In genomic region chr12:28223853-28224252, GRCh38 we compare ENCODE assay signal across 16 cellular contexts. TPM values are rescaled to one million over a fixed set of nuclear protein-coding genes. Genes with fewer than 3 reads are reported as not detected.
A peak's percentile ranks its signal among the peaks of the same experiment; 100 is the strongest.
DNase-seq lines count a peak whose midpoint lies in the region; ATAC-seq and TF ChIP-seq lines count a peak whose summit lies in the region.
"Had no signal": no experiment of that assay in that cellular context is flagged by ENCODE, and none has a peak within 500 bp of the region (broad histone marks: within the 10 kb centered on the region; RNA-seq: fewer than 3 reads in every experiment).

No MANE protein-coding gene starts in this region.

- POLR2A ChIA-PET in WTC11 (lab: Charles Lee) (no interaction called here), T-cell (lab: Charles Lee) (interaction anchor here in 1 of 2 donors (0.7 kb wide), 1 partner anchor 24 kb away, joined by 3 read pairs; no protein-coding TSS in a partner anchor)

- H3K4me1 Mint-ChIP-seq in activated T-cell treated with anti-CD3 and anti-CD28 coated beads, Interleukin-2, amount 50 U/mL, for 4 hours (ENCODE audit: low read depth), result peaks cover 52% of the 10 kb centered on the region
- peaks cover 28% of the 10 kb centered on the region for H3K4me1 Mint-ChIP-seq in WTC11
- peaks cover 53% of the 10 kb centered on the region for H3K4me1 Mint-ChIP-seq in stimulated activated effector memory CD8-positive, alpha-beta T cell treated with anti-CD3 and anti-CD28 coated beads, Interleukin-12 subunit alpha, Interleukin-12 subunit beta, amount 100 ng/mL, for 72 hours
- peaks cover 58 to 71% (median 63%) of the 10 kb centered on the region in 3 donors for H3K4me1 Mint-ChIP-seq in T-cell

- DNase-seq in activated T-cell treated with anti-CD3 and anti-CD28 coated beads, Interleukin-2, amount 50 U/mL, for 4 hours, result no peak
- DNase-seq in activated T-cell treated with anti-CD3 and anti-CD28 coated beads for 4 hours, result no peak
- no peak for DNase-seq in WTC11 (ENCODE audit: low spot score)
- no peak for DNase-seq in stimulated activated effector memory CD8-positive, alpha-beta T cell treated with anti-CD3 and anti-CD28 coated beads, Interleukin-12 subunit alpha, Interleukin-12 subunit beta, amount 100 ng/mL, for 72 hours (ENCODE audit: low spot score in 2 of 2)
- no peak for DNase-seq in GM19238 (ENCODE audit: insufficient read length, low spot score)
- no peak for DNase-seq in T-cell
- DNase-seq in NCI-H748 treated with DMSO at 0.1 percent for 48 hours (lab: John Stamatoyannopoulos, UW), result no peak
- DNase-seq: activated naive CD4-positive, alpha-beta T cell treated with anti-CD3 and anti-CD28 coated beads, Interleukin-2, amount 50 U/mL, for 16 hours; head of caudate nucleus; Kasumi-1; mammary epithelial cell; NCI-H146; NCI-H2227 treated with DMSO at 0.1 percent for 48 hours; SW 1271; WERI-Rb-1 had no signal

- peak overlapping the region; percentile 33; the same call in 1 of the 2 replicates for H3K27ac Mint-ChIP-seq in WTC11
- no peak overlapping the region for H3K27ac Mint-ChIP-seq in stimulated activated effector memory CD8-positive, alpha-beta T cell treated with anti-CD3 and anti-CD28 coated beads, Interleukin-12 subunit alpha, Interleukin-12 subunit beta, amount 100 ng/mL, for 72 hours
- no peak overlapping the region for H3K27ac Mint-ChIP-seq in T-cell

- no peaks in the 10 kb centered on the region for H3K9me3 Mint-ChIP-seq in activated T-cell treated with anti-CD3 and anti-CD28 coated beads, Interleukin-2, amount 50 U/mL, for 4 hours
- H3K9me3 Mint-ChIP-seq in WTC11 (peaks cover 12% of the 10 kb centered on the region), T-cell (peaks cover 0 to 7% (median 5%) of the 10 kb centered on the region in 3 donors)
- peaks cover 6% of the 10 kb centered on the region for H3K9me3 Mint-ChIP-seq in stimulated activated effector memory CD8-positive, alpha-beta T cell treated with anti-CD3 and anti-CD28 coated beads, Interleukin-12 subunit alpha, Interleukin-12 subunit beta, amount 100 ng/mL, for 72 hours

- H3K4me3 Mint-ChIP-seq in activated T-cell treated with anti-CD3 and anti-CD28 coated beads, Interleukin-2, amount 50 U/mL, for 4 hours, result peak overlapping the region; percentile 47
- H3K4me3 Mint-ChIP-seq in WTC11, result no peak overlapping the region
- H3K4me3 Mint-ChIP-seq in stimulated activated effector memory CD8-positive, alpha-beta T cell treated with anti-CD3 and anti-CD28 coated beads, Interleukin-12 subunit alpha, Interleukin-12 subunit beta, amount 100 ng/mL, for 72 hours, result peak overlapping the region; percentile 33
- H3K4me3 Mint-ChIP-seq in T-cell, result peak overlapping the region in 1 of 3 donors; percentile 61

- no peak for ATAC-seq in activated T-cell treated with anti-CD3 and anti-CD28 coated beads, Interleukin-2, amount 50 U/mL, for 4 hours
- ATAC-seq in GM21786 (IDR thresholded peaks at IDR 0.05; ENCODE audit: unreplicated experiment) (peak; percentile 5), WTC11 (no peak), T-cell (replicated peaks in 1 of 4) (no peak)
- peak; percentile 36 for ATAC-seq in stimulated activated effector memory CD8-positive, alpha-beta T cell treated with anti-CD3 and anti-CD28 coated beads, Interleukin-12 subunit alpha, Interleukin-12 subunit beta, amount 100 ng/mL, for 72 hours

- TF ChIP-seq CTCF in WTC11 (IDR thresholded peaks at IDR 0.05), result no peak

- no peaks in the 10 kb centered on the region for H3K27me3 Mint-ChIP-seq in activated T-cell treated with anti-CD3 and anti-CD28 coated beads, Interleukin-2, amount 50 U/mL, for 4 hours (ENCODE audit: low read depth)
- H3K27me3 Mint-ChIP-seq in WTC11 (ENCODE audit: low read depth) (no peaks in the 10 kb centered on the region), T-cell (no peaks in the 10 kb centered on the region)

- peaks cover 19% of the 10 kb centered on the region for H3K36me3 Mint-ChIP-seq in activated T-cell treated with anti-CD3 and anti-CD28 coated beads, Interleukin-2, amount 50 U/mL, for 4 hours (ENCODE audit: insufficient read depth)
- H3K36me3 Mint-ChIP-seq in WTC11, result peaks cover 8% of the 10 kb centered on the region
- H3K36me3 Mint-ChIP-seq in stimulated activated effector memory CD8-positive, alpha-beta T cell treated with anti-CD3 and anti-CD28 coated beads, Interleukin-12 subunit alpha, Interleukin-12 subunit beta, amount 100 ng/mL, for 72 hours, result no peaks in the 10 kb centered on the region
- peaks cover 24% of the 10 kb centered on the region for H3K36me3 Mint-ChIP-seq in T-cell

- CTCF ChIA-PET in WTC11 (lab: Charles Lee), result no interaction called here
- CTCF ChIA-PET in T-cell (lab: Charles Lee), result no interaction called here

TF ChIP-seq in WTC11, 78 proteins besides CTCF, POLR2A, EP300 and RAD21:
- no peak for TF ChIP-seq ATF6 (CRISPR knock-in tag; IDR thresholded peaks at IDR 0.05)

RNA-seq across cellular contexts. Expression of gene CCDC91, which starts 33.6 kb away (rescaled TPM):
- 10 to 100 TPM; 17.8 to 18.2 (median 18.1) TPM for total RNA-seq in activated T-cell treated with anti-CD3 and anti-CD28 coated beads, Interleukin-2, amount 50 U/mL, for 4 hours
- total RNA-seq in WTC11 (2021) (15.7 to 19.5 TPM (median 17.9 TPM) in 3 replicates), T-cell (10 to 100 TPM; 65.7 to 73.0 (median 68.7) TPM)

Comparison
In these comparisons a context has a peak if more than half of its experiments do, and no peak if none do; other contexts are left out.
1. ATAC-seq: peak in GM21786 (single experiment) and stimulated activated effector memory CD8-positive, alpha-beta T cell treated with anti-CD3 and anti-CD28 coated beads, Interleukin-12 subunit alpha, Interleukin-12 subunit beta, amount 100 ng/mL, for 72 hours (single experiment); none in activated T-cell treated with anti-CD3 and anti-CD28 coated beads, Interleukin-2, amount 50 U/mL, for 4 hours (0 of 2), WTC11 (single experiment) and T-cell (0 of 4).